12 cellular contexts compared by ENCODE assay signal in the genomic region with DNA sequence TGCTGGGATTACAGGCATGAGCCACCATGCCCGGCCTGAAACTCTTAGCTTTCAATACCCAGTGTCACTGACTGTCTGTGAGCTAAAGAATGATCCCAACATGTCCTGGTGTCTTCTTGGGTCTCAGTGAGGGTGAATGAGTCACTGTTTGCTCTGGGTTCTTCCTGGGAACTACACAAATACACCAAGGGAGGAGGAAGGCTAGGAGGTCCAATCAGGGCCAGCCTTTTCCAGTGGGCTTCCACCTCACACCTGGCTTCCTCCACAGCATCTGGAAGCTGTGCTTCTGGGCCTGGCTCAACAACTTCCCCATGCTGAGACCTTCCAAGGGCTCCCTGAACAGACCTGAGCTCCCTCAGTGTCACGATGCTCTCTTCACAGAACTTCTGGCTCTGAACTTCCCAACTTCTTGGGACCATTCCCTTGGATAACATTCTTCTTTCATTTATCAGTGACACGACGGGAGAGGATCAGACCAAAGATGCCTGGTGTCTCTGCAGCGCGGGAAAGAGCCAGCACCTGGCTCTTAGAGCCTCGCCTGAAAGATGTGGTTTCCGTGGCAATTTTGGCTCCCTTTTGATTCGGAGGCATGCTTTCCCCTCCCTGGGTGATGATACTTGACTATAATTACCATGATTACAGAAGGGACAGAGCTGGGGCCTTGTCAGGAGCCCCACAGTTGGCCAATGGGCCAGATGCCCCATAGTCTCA. TPM values are rescaled to one million over a fixed set of nuclear protein-coding genes. Genes with fewer than 3 reads are reported as not detected.
DNase-seq lines count a peak whose midpoint lies in the region; ATAC-seq and TF ChIP-seq lines count a peak whose summit lies in the region.
"Had no signal": no experiment of that assay in that cellular context is flagged by ENCODE, and none has a peak within 500 bp of the region (broad histone marks: within the 10 kb centered on the region; RNA-seq: fewer than 3 reads in every experiment).

No MANE protein-coding gene starts in this region.

- H3K4me1 Mint-ChIP-seq in WTC11 = peaks cover 6% of the 10 kb centered on the region
- peaks cover 24 to 48% (median 27%) of the 10 kb centered on the region in 4 donors for H3K4me1 Mint-ChIP-seq in naive thymus-derived CD8-positive, alpha-beta T cell
- H3K4me1 Mint-ChIP-seq in MCF 10A (ENCODE audit: insufficient read depth, unreplicated experiment) = no peaks in the 10 kb centered on the region

- in situ Hi-C loops in ACHN (cut with HindIII; ENCODE audit: low pct_ligation_motif_present, low pct_unique_long_range_greater_than_20kb, low sequenced_read_pairs) = no loop called here

- no peak for ATAC-seq in WTC11
- peak; percentile 86 to 89 for ATAC-seq in naive thymus-derived CD8-positive, alpha-beta T cell
- ATAC-seq: activated CD4-positive, CD25-positive, alpha-beta regulatory T cell treated with anti-CD3 and anti-CD28 coated beads, Interleukin-2, amount 50 U/mL, for 24 hours; gastrocnemius medialis had no signal

- no peak overlapping the region for H3K4me3 Mint-ChIP-seq in WTC11
- peak overlapping the region in 8 of 10 donors; percentile 42 to 78 (median 72) for H3K4me3 Mint-ChIP-seq in naive thymus-derived CD8-positive, alpha-beta T cell
- H3K4me3 Mint-ChIP-seq in MCF 10A (ENCODE audit: unreplicated experiment) = no peak overlapping the region

- H3K27me3 Mint-ChIP-seq in WTC11 (ENCODE audit: low read depth) = no peaks in the 10 kb centered on the region
- H3K27me3 Mint-ChIP-seq in naive thymus-derived CD8-positive, alpha-beta T cell = no peaks in the 10 kb centered on the region
- H3K27me3 Mint-ChIP-seq in MCF 10A (ENCODE audit: insufficient read depth, unreplicated experiment) = no peaks in the 10 kb centered on the region

- POLR2A ChIA-PET in WTC11 (lab: Charles Lee) = no interaction called here
- POLR2A ChIA-PET in naive thymus-derived CD8-positive, alpha-beta T cell (lab: Charles Lee) = interaction anchor here (1.5 kb wide), 1 partner anchor 21 kb away, joined by 4 read pairs; no protein-coding TSS in a partner anchor
- POLR2A ChIA-PET in MCF 10A (lab: Yijun Ruan, JAX) = interaction anchor here (0.5 to 1.2 kb wide), 2 partner anchors 23 to 151 kb away, joined by 3 read pairs; no protein-coding TSS in a partner anchor

- no peaks in the 10 kb centered on the region for H3K9me3 Mint-ChIP-seq in WTC11
- H3K9me3 Mint-ChIP-seq in naive thymus-derived CD8-positive, alpha-beta T cell = no peaks in the 10 kb centered on the region
- H3K9me3 Mint-ChIP-seq in MCF 10A (ENCODE audit: unreplicated experiment) = no peaks in the 10 kb centered on the region
- H3K9me3 Mint-ChIP-seq: activated T-helper 2 cell treated with anti-CD3 and anti-CD28 coated beads, Interferon-gamma antibody, Interleukin-2, Interleukin-4, amounts not matched to agents 10 μg/mL and 5 μg/mL and 100 μg/mL, durations not matched to agents 14 hours and 24 hours and 36 hours had no signal

- peaks cover 11% of the 10 kb centered on the region for H3K36me3 Mint-ChIP-seq in WTC11
- H3K36me3 Mint-ChIP-seq in naive thymus-derived CD8-positive, alpha-beta T cell = peaks cover 4 to 53% (median 29%) of the 10 kb centered on the region in 3 donors
- peaks cover 17% of the 10 kb centered on the region for H3K36me3 Mint-ChIP-seq in MCF 10A (ENCODE audit: insufficient read depth, unreplicated experiment)

- DNase-seq in SHP77 (lab: John Stamatoyannopoulos, UW) (peak; percentile 25 to 59), SHP77 treated with DMSO at 0.1 percent for 48 hours (lab: John Stamatoyannopoulos, UW) (no peak), NCI-H146 (lab: John Stamatoyannopoulos, UW) (peak; percentile 90), WTC11 (ENCODE audit: low spot score) (no peak), ACHN (no peak), MCF 10A (ENCODE audit: unreplicated experiment) (no peak), SIG-M5 (lab: John Stamatoyannopoulos, UW) (no peak)
- DNase-seq in naive thymus-derived CD8-positive, alpha-beta T cell = peak in 5 of 10 donors; percentile 24 to 77 (median 48)
- DNase-seq: gastrocnemius medialis had no signal

- intact Hi-C loops in MCF 10A (cut with micrococcal nuclease) = no loop called here

- no peak for TF ChIP-seq CTCF in WTC11 (IDR thresholded peaks at IDR 0.05)
- no peak for TF ChIP-seq CTCF in MCF 10A (IDR thresholded peaks at IDR 0.05; ENCODE audit: unreplicated experiment)

- BruUV-seq in MCF 10A (replicated peaks; lab: Mats Ljungman, UMichigan) = no TSS peak

- CTCF ChIA-PET in WTC11 (lab: Charles Lee) = interaction anchor here (0.9 to 1.3 kb wide), 4 partner anchors 22 to 204 kb away, joined by 3 to 4 read pairs (median 3); a partner anchor contains a TSS
- CTCF ChIA-PET in MCF 10A (lab: Yijun Ruan, JAX) = interaction anchor here (0.7 to 1.5 kb wide), 3 partner anchors 25 to 448 kb away, joined by 4 to 7 read pairs (median 6); no protein-coding TSS in a partner anchor

- H3K27ac Mint-ChIP-seq in WTC11 = 0 out of 2 replicates have a peak overlapping the region, but pooled peaks have one; percentile 8
- peak overlapping the region; percentile 18 to 86 (median 42) for H3K27ac Mint-ChIP-seq in naive thymus-derived CD8-positive, alpha-beta T cell
- no peak overlapping the region for H3K27ac Mint-ChIP-seq in MCF 10A (ENCODE audit: low read depth, unreplicated experiment)
- H3K27ac Mint-ChIP-seq: activated T-helper 2 cell treated with anti-CD3 and anti-CD28 coated beads, Interferon-gamma antibody, Interleukin-2, Interleukin-4, amounts not matched to agents 10 μg/mL and 5 μg/mL and 100 μg/mL, durations not matched to agents 14 hours and 24 hours and 36 hours had no signal

TF ChIP-seq in WTC11, 78 proteins besides CTCF, POLR2A, EP300 and RAD21 (continues in another document):
- TF ChIP-seq SMAD4 (CRISPR knock-in tag; IDR thresholded peaks at IDR 0.05) = no peak
- no peak for TF ChIP-seq JAZF1 (CRISPR knock-in tag; IDR thresholded peaks at IDR 0.05)
- TF ChIP-seq ZNF317 (CRISPR knock-in tag; IDR thresholded peaks at IDR 0.05; ENCODE audit: borderline replicate concordance, low read depth) = no peak
- TF ChIP-seq ATF1 (CRISPR knock-in tag; IDR thresholded peaks at IDR 0.05) = no peak
- TF ChIP-seq, protein P1, sequence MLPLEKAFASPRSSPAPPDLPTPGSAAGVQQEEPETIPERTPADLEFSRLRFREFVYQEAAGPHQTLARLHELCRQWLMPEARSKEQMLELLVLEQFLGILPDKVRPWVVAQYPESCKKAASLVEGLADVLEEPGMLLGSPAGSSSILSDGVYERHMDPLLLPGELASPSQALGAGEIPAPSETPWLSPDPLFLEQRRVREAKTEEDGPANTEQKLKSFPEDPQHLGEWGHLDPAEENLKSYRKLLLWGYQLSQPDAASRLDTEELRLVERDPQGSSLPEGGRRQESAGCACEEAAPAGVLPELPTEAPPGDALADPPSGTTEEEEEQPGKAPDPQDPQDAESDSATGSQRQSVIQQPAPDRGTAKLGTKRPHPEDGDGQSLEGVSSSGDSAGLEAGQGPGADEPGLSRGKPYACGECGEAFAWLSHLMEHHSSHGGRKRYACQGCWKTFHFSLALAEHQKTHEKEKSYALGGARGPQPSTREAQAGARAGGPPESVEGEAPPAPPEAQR (CRISPR knock-in tag; IDR thresholded peaks at IDR 0.05) = no peak
- TF ChIP-seq, protein P2, sequence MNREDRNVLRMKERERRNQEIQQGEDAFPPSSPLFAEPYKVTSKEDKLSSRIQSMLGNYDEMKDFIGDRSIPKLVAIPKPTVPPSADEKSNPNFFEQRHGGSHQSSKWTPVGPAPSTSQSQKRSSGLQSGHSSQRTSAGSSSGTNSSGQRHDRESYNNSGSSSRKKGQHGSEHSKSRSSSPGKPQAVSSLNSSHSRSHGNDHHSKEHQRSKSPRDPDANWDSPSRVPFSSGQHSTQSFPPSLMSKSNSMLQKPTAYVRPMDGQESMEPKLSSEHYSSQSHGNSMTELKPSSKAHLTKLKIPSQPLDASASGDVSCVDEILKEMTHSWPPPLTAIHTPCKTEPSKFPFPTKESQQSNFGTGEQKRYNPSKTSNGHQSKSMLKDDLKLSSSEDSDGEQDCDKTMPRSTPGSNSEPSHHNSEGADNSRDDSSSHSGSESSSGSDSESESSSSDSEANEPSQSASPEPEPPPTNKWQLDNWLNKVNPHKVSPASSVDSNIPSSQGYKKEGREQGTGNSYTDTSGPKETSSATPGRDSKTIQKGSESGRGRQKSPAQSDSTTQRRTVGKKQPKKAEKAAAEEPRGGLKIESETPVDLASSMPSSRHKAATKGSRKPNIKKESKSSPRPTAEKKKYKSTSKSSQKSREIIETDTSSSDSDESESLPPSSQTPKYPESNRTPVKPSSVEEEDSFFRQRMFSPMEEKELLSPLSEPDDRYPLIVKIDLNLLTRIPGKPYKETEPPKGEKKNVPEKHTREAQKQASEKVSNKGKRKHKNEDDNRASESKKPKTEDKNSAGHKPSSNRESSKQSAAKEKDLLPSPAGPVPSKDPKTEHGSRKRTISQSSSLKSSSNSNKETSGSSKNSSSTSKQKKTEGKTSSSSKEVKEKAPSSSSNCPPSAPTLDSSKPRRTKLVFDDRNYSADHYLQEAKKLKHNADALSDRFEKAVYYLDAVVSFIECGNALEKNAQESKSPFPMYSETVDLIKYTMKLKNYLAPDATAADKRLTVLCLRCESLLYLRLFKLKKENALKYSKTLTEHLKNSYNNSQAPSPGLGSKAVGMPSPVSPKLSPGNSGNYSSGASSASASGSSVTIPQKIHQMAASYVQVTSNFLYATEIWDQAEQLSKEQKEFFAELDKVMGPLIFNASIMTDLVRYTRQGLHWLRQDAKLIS (CRISPR knock-in tag; IDR thresholded peaks at IDR 0.05; ENCODE audit: borderline replicate concordance) = no peak
- TF ChIP-seq TP53 (CRISPR knock-in tag; IDR thresholded peaks at IDR 0.05) = no peak
- TF ChIP-seq SOX15 (CRISPR knock-in tag; IDR thresholded peaks at IDR 0.05) = no peak

RNA-seq across cellular contexts. Expression of a gene that starts 22.3 kb away (rescaled TPM):
- total RNA-seq in WTC11 (2021) (0.62 to 0.85 TPM (median 0.62 TPM) in 3 replicates), MCF 10A (2022) (not detected in 2 replicates)
- total RNA-seq in naive thymus-derived CD8-positive, alpha-beta T cell = under 1 TPM; 0.25 to 0.73 TPM
- polyA plus RNA-seq in naive thymus-derived CD8-positive, alpha-beta T cell = under 1 TPM in 2 of 3 donors, not detected in 1; 0.16 to 0.18 TPM
- total RNA-seq: gastrocnemius medialis, mucosa of gallbladder had no signal

RNA-seq across cellular contexts. Expression of a gene that starts 32.4 kb away (rescaled TPM):
- total RNA-seq in WTC11 (2021) (560 to 611 TPM (median 602 TPM) in 3 replicates), MCF 10A (2022) (0.49 and 1.8 TPM in 2 replicates)
- 1 to 10 TPM; 7.2 to 8.0 TPM for total RNA-seq in naive thymus-derived CD8-positive, alpha-beta T cell
- under 1 TPM in 1 of 3 donors, not detected in 2; 0.52 TPM for polyA plus RNA-seq in naive thymus-derived CD8-positive, alpha-beta T cell

Comparison
In these comparisons a context has a peak if more than half of its experiments do, and no peak if none do; other contexts are left out.
1. DNase-seq: peak in SHP77 (2 of 2) and NCI-H146 (single experiment); none in SHP77 treated with DMSO at 0.1 percent for 48 hours (single experiment), WTC11 (single experiment), ACHN (single experiment), MCF 10A (single experiment) and SIG-M5 (single experiment).
2. H3K4me3 Mint-ChIP-seq: peak in naive thymus-derived CD8-positive, alpha-beta T cell (8 of 10); none in WTC11 (single experiment) and MCF 10A (single experiment).
3. RNA of a gene that starts 32.4 kb away (total RNA-seq): 560 to 611 TPM in WTC11; 7.2 to 8.0 TPM in naive thymus-derived CD8-positive, alpha-beta T cell and 0.49 to 1.8 TPM in MCF 10A; every median in the first group is over 10 times any median in the second.